In genomic region chr11:94825111-94825880, GRCh38 we compare ENCODE assay signal across 24 cellular contexts.
"Had no signal": no experiment of that assay in that cellular context is flagged by ENCODE, and none has a peak within 500 bp of the region (broad histone marks: within the 10 kb centered on the region; RNA-seq: fewer than 3 reads in every experiment).

No MANE protein-coding gene starts in this region.

- H3K4me1 Mint-ChIP-seq: activated naive CD8-positive, alpha-beta T cell treated with anti-CD3 and anti-CD28 coated beads, Interleukin-2, amount 10 ng/mL, durations not matched to agents 7 days and 5 days; stimulated activated effector memory CD8-positive, alpha-beta T cell treated with anti-CD3 and anti-CD28 coated beads, Interleukin-12 subunit alpha, Interleukin-12 subunit beta, amount 100 ng/mL, for 72 hours; stimulated activated naive CD8-positive, alpha-beta T cell treated with anti-CD3 and anti-CD28 coated beads, Interleukin-15, amount 100 ng/mL, for 72 hours; T-cell had no signal

- H3K4me3 ChIP-seq: coronary artery, right lobe of liver, suprapubic skin, tibial nerve had no signal

- H3K9me3 Mint-ChIP-seq: activated naive CD4-positive, alpha-beta T cell treated with anti-CD3 and anti-CD28 coated beads for 36 hours; activated naive CD8-positive, alpha-beta T cell treated with anti-CD3 and anti-CD28 coated beads, Interleukin-2, amount 10 ng/mL, durations not matched to agents 7 days and 5 days; activated T-cell treated with anti-CD3 and anti-CD28 coated beads, Interleukin-2, amount 50 U/mL, for 4 hours; natural killer cell treated with Interleukin-12 subunit alpha and Interleukin-12 subunit beta and Interleukin-15 and Interleukin-18, amount 100 ng/mL, for 72 hours; stimulated activated effector memory CD8-positive, alpha-beta T cell treated with anti-CD3 and anti-CD28 coated beads, Interleukin-12 subunit alpha, Interleukin-12 subunit beta, amount 100 ng/mL, for 72 hours; stimulated activated naive CD8-positive, alpha-beta T cell treated with anti-CD3 and anti-CD28 coated beads, Interleukin-15, amount 100 ng/mL, for 72 hours; T-cell; T-helper 2 cell treated with Interferon-gamma antibody and Interleukin-4, amounts not matched to agents 5 μg/mL and 100 μg/mL, for 36 hours had no signal

- H3K36me3 Mint-ChIP-seq: natural killer cell treated with Interleukin-12 subunit alpha and Interleukin-12 subunit beta and Interleukin-15 and Interleukin-18, amount 100 ng/mL, for 72 hours; stimulated activated effector memory CD8-positive, alpha-beta T cell treated with anti-CD3 and anti-CD28 coated beads, Interleukin-12 subunit alpha, Interleukin-12 subunit beta, amount 100 ng/mL, for 72 hours; T-cell had no signal

- H3K9me3 ChIP-seq: right lobe of liver, suprapubic skin, tibial nerve had no signal

- H3K4me3 Mint-ChIP-seq: activated naive CD4-positive, alpha-beta T cell treated with anti-CD3 and anti-CD28 coated beads for 36 hours; activated naive CD8-positive, alpha-beta T cell treated with anti-CD3 and anti-CD28 coated beads, Interleukin-2, amount 10 ng/mL, durations not matched to agents 7 days and 5 days; activated T-cell treated with anti-CD3 and anti-CD28 coated beads, Interleukin-2, amount 50 U/mL, for 4 hours; natural killer cell treated with Interleukin-12 subunit alpha and Interleukin-12 subunit beta and Interleukin-15 and Interleukin-18, amount 100 ng/mL, for 72 hours; stimulated activated effector memory CD8-positive, alpha-beta T cell treated with anti-CD3 and anti-CD28 coated beads, Interleukin-12 subunit alpha, Interleukin-12 subunit beta, amount 100 ng/mL, for 72 hours; stimulated activated naive CD8-positive, alpha-beta T cell treated with anti-CD3 and anti-CD28 coated beads, Interleukin-15, amount 100 ng/mL, for 72 hours; T-cell; T-helper 2 cell treated with Interferon-gamma antibody and Interleukin-4, amounts not matched to agents 5 μg/mL and 100 μg/mL, for 36 hours had no signal

- H3K9ac ChIP-seq: parathyroid adenoma had no signal

- H3K27ac Mint-ChIP-seq: activated naive CD4-positive, alpha-beta T cell treated with anti-CD3 and anti-CD28 coated beads for 36 hours; activated naive CD8-positive, alpha-beta T cell treated with anti-CD3 and anti-CD28 coated beads, Interleukin-2, amount 10 ng/mL, durations not matched to agents 7 days and 5 days; natural killer cell treated with Interleukin-12 subunit alpha and Interleukin-12 subunit beta and Interleukin-15 and Interleukin-18, amount 100 ng/mL, for 72 hours; stimulated activated effector memory CD8-positive, alpha-beta T cell treated with anti-CD3 and anti-CD28 coated beads, Interleukin-12 subunit alpha, Interleukin-12 subunit beta, amount 100 ng/mL, for 72 hours; stimulated activated naive CD8-positive, alpha-beta T cell treated with anti-CD3 and anti-CD28 coated beads, Interleukin-15, amount 100 ng/mL, for 72 hours; T-cell; T-helper 2 cell treated with Interferon-gamma antibody and Interleukin-4, amounts not matched to agents 5 μg/mL and 100 μg/mL, for 36 hours had no signal

- H3K27ac ChIP-seq: coronary artery, parathyroid adenoma, suprapubic skin had no signal

- H3K27me3 ChIP-seq: right lobe of liver, suprapubic skin, tibial nerve had no signal

- DNase-seq: activated CD4-positive, alpha-beta T cell treated with anti-CD3 and anti-CD28 coated beads for 1 hour; activated CD4-positive, alpha-beta T cell treated with anti-CD3 and anti-CD28 coated beads, Interleukin-2, amount 50 U/mL, for 48 hours; activated CD8-positive, alpha-beta memory T cell treated with anti-CD3 and anti-CD28 coated beads, Interleukin-2, amount 50 U/mL, for 48 hours; activated naive CD4-positive, alpha-beta T cell treated with anti-CD3 and anti-CD28 coated beads for 36 hours; activated naive CD8-positive, alpha-beta T cell treated with anti-CD3 and anti-CD28 coated beads, Interleukin-2, amount 10 ng/mL, durations not matched to agents 7 days and 5 days; activated T-cell treated with anti-CD3 and anti-CD28 coated beads, Interleukin-2, amount 50 U/mL, for 4 hours; amniotic stem cell; cerebellar nuclear complex; foreskin fibroblast; glutamatergic neuron; hippocampal formation; nucleus accumbens; right lobe of liver; small intestine; stimulated activated CD4-positive, alpha-beta T cell treated with anti-CD3 and anti-CD28 coated beads, Interleukin-2, amount 100 ng/mL, for 24 hours; stimulated activated naive CD8-positive, alpha-beta T cell treated with anti-CD3 and anti-CD28 coated beads, Interleukin-15, amount 100 ng/mL, for 72 hours; T-cell had no signal

- H3K4me1 ChIP-seq: parathyroid adenoma had no signal

- H3K27me3 Mint-ChIP-seq: natural killer cell treated with Interleukin-12 subunit alpha and Interleukin-12 subunit beta and Interleukin-15 and Interleukin-18, amount 100 ng/mL, for 72 hours; stimulated activated naive CD8-positive, alpha-beta T cell treated with anti-CD3 and anti-CD28 coated beads, Interleukin-15, amount 100 ng/mL, for 72 hours had no signal
